In the genomic region with DNA sequence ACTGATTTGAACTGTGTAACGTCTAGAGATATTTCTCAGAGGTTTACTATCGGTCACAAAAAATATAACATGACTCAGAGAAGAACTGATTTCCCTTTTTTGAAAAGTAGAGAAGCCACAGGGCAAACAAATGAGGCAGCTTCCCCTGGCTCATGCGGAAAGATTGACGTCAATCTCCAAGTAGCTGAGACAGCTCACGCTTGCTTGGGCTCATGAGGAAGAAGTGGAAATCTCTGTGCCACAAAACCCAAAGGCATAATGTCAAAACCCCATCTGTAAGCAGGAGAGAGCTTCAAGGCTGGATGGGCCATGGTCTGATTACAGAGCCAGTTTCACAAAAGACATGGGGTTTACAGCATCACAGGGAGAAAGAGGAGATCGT, we compare ENCODE assay signal across 8 cellular contexts.
DNase-seq lines count a peak whose midpoint lies in the region; ATAC-seq and TF ChIP-seq lines count a peak whose summit lies in the region.

No MANE protein-coding gene starts in this region.

- no peaks in the 10 kb centered on the region for H3K36me3 ChIP-seq in Karpas-422 (ENCODE audit: insufficient read depth, low read length)

- CTCF ChIA-PET in CD4-positive, alpha-beta T cell (lab: Charles Lee), result interaction anchor here (0.8 to 3.4 kb wide), 8 partner anchors 16 to 192 kb away, joined by 3 to 13 read pairs (median 5); no protein-coding TSS in a partner anchor

- peaks cover 7% of the 10 kb centered on the region for H3K4me1 ChIP-seq in Karpas-422 (ENCODE audit: low read length)

- H2AFZ ChIP-seq in Karpas-422 (ENCODE audit: low read length), result no peak overlapping the region

- peak overlapping the region; percentile 56 for H3K27ac ChIP-seq in CD4-positive, alpha-beta T cell (ENCODE audit: low read depth, low read length)
- H3K27ac ChIP-seq in Karpas-422 (ENCODE audit: low read length), result no peak overlapping the region

- no peaks in the 10 kb centered on the region for H3K9me3 Mint-ChIP-seq in CD4-positive, alpha-beta T cell
- H3K9me3 Mint-ChIP-seq in activated T-cell treated with anti-CD3 and anti-CD28 coated beads, Interleukin-2, amount 50 U/mL, for 72 hours, result peaks cover 3 to 4% of the 10 kb centered on the region in 2 donors

- peak; percentile 39 to 83 (median 55) for DNase-seq in CD4-positive, alpha-beta T cell
- DNase-seq in Karpas-422 (peak; percentile 63), left colon (peak in 1 of 2 donors; percentile 44), NCI-H128 (lab: John Stamatoyannopoulos, UW; ENCODE audit: unreplicated experiment) (no peak)
- DNase-seq in activated T-cell treated with anti-CD3 and anti-CD28 coated beads, Interleukin-2, amount 50 U/mL, for 72 hours, result peak; percentile 75 to 86
- peak; percentile 64 for DNase-seq in stimulated activated naive CD8-positive, alpha-beta T cell treated with anti-CD3 and anti-CD28 coated beads, Interleukin-15, Interleukin-2, amounts not matched to agents 100 U/mL and 50 U/mL, for 24 hours

- H3K27me3 ChIP-seq in CD4-positive, alpha-beta T cell (ENCODE audit: control insufficient read depth, insufficient read depth, low read length), result no peaks in the 10 kb centered on the region
- H3K27me3 ChIP-seq in Karpas-422 (ENCODE audit: low read length), result no peaks in the 10 kb centered on the region

- H3K4me1 Mint-ChIP-seq in CD4-positive, alpha-beta T cell (ENCODE audit: low read depth), result peaks cover 62% of the 10 kb centered on the region
- peaks cover 50% of the 10 kb centered on the region for H3K4me1 Mint-ChIP-seq in activated T-cell treated with anti-CD3 and anti-CD28 coated beads, Interleukin-2, amount 50 U/mL, for 72 hours (ENCODE audit: low read depth)

- no peaks in the 10 kb centered on the region for H3K79me2 ChIP-seq in Karpas-422 (ENCODE audit: low read length)

- no peaks in the 10 kb centered on the region for H3K9me3 ChIP-seq in CD4-positive, alpha-beta T cell (ENCODE audit: control insufficient read depth, low read length)
- no peaks in the 10 kb centered on the region for H3K9me3 ChIP-seq in Karpas-422 (ENCODE audit: low read length)

- H3K4me2 ChIP-seq in Karpas-422 (ENCODE audit: low read depth, low read length, poor library complexity, severe bottlenecking), result no peak overlapping the region

- H3K9me2 ChIP-seq in Karpas-422 (replicated peaks; ENCODE audit: insufficient read depth, low read length), result no peaks in the 10 kb centered on the region

- TF ChIP-seq CTCF in CD4-positive, alpha-beta T cell (IDR thresholded peaks at IDR 0.05), result no peak

- ATAC-seq in CD4-positive, alpha-beta T cell (ENCODE audit: poor library complexity), result peak; percentile 86
- peak; percentile 96 for ATAC-seq in GM21447 (IDR thresholded peaks at IDR 0.05; ENCODE audit: unreplicated experiment)
- ATAC-seq in activated T-cell treated with anti-CD3 and anti-CD28 coated beads, Interleukin-2, amount 50 U/mL, for 72 hours (replicated peaks in 1 of 2), result peak; percentile 91 to 95
- ATAC-seq in left colon, result peak; percentile 18
- ATAC-seq in stimulated activated naive CD8-positive, alpha-beta T cell treated with anti-CD3 and anti-CD28 coated beads, Interleukin-15, Interleukin-2, amounts not matched to agents 100 U/mL and 50 U/mL, for 24 hours, result peak; percentile 92
- ATAC-seq in SK-N-SH treated with all-trans-retinoic acid at 6 μM for 48 hours, result no peak

- H3K4me3 ChIP-seq in Karpas-422 (ENCODE audit: low read length), result no peak overlapping the region

- intact Hi-C loops in CD4-positive, alpha-beta T cell (cut with DNase I, micrococcal nuclease), result loop anchor here in 1 of 2 experiments (1.0 to 2.0 kb wide), 4 partner anchors 14 to 144 kb away; no protein-coding TSS in a partner anchor
- intact Hi-C loops in left colon (cut with DNase I, micrococcal nuclease), result no loop called here

- no peaks in the 10 kb centered on the region for H3K27me3 Mint-ChIP-seq in CD4-positive, alpha-beta T cell
- no peaks in the 10 kb centered on the region for H3K27me3 Mint-ChIP-seq in activated T-cell treated with anti-CD3 and anti-CD28 coated beads, Interleukin-2, amount 50 U/mL, for 72 hours (ENCODE audit: low read depth)

- no peak overlapping the region for H3K9ac ChIP-seq in Karpas-422 (ENCODE audit: low read length)

- POLR2A ChIA-PET in CD4-positive, alpha-beta T cell (lab: Charles Lee), result interaction anchor here (0.7 to 1.9 kb wide), 9 partner anchors 10 to 188 kb away, joined by 3 to 21 read pairs (median 4); partner anchors contain the start of gene ARL4C

- H3K27ac Mint-ChIP-seq in CD4-positive, alpha-beta T cell, result peak overlapping the region; percentile 88
- H3K27ac Mint-ChIP-seq in activated T-cell treated with anti-CD3 and anti-CD28 coated beads, Interleukin-2, amount 50 U/mL, for 72 hours, result peak overlapping the region; percentile 83

- H3K36me3 Mint-ChIP-seq in CD4-positive, alpha-beta T cell (ENCODE audit: low read depth), result no peaks in the 10 kb centered on the region
- peaks cover 5 to 18% of the 10 kb centered on the region in 2 donors for H3K36me3 Mint-ChIP-seq in activated T-cell treated with anti-CD3 and anti-CD28 coated beads, Interleukin-2, amount 50 U/mL, for 72 hours (ENCODE audit: insufficient read depth in 2 of 2)

- no peaks in the 10 kb centered on the region for H4K20me1 ChIP-seq in Karpas-422 (ENCODE audit: insufficient read depth, low read depth, low read length)

- peak overlapping the region; percentile 68 for H3K4me3 Mint-ChIP-seq in CD4-positive, alpha-beta T cell
- peak overlapping the region; percentile 65 to 73 for H3K4me3 Mint-ChIP-seq in activated T-cell treated with anti-CD3 and anti-CD28 coated beads, Interleukin-2, amount 50 U/mL, for 72 hours

TF ChIP-seq in SK-N-SH treated with all-trans-retinoic acid at 6 μM for 48 hours, 23 proteins besides CTCF, POLR2A, EP300 and RAD21 (continues in another document):
- TF ChIP-seq ZNF8 (CRISPR knock-in tag; IDR thresholded peaks at IDR 0.05) (no peak), ZC3H10 (CRISPR knock-in tag; IDR thresholded peaks at IDR 0.05) (no peak), POU6F1 (CRISPR knock-in tag; IDR thresholded peaks at IDR 0.05; ENCODE audit: borderline replicate concordance, low read depth) (no peak), PPARA (CRISPR knock-in tag; IDR thresholded peaks at IDR 0.05; ENCODE audit: borderline replicate concordance) (no peak), RARB (CRISPR knock-in tag; IDR thresholded peaks at IDR 0.05) (no peak)
- TF ChIP-seq, protein P1, sequence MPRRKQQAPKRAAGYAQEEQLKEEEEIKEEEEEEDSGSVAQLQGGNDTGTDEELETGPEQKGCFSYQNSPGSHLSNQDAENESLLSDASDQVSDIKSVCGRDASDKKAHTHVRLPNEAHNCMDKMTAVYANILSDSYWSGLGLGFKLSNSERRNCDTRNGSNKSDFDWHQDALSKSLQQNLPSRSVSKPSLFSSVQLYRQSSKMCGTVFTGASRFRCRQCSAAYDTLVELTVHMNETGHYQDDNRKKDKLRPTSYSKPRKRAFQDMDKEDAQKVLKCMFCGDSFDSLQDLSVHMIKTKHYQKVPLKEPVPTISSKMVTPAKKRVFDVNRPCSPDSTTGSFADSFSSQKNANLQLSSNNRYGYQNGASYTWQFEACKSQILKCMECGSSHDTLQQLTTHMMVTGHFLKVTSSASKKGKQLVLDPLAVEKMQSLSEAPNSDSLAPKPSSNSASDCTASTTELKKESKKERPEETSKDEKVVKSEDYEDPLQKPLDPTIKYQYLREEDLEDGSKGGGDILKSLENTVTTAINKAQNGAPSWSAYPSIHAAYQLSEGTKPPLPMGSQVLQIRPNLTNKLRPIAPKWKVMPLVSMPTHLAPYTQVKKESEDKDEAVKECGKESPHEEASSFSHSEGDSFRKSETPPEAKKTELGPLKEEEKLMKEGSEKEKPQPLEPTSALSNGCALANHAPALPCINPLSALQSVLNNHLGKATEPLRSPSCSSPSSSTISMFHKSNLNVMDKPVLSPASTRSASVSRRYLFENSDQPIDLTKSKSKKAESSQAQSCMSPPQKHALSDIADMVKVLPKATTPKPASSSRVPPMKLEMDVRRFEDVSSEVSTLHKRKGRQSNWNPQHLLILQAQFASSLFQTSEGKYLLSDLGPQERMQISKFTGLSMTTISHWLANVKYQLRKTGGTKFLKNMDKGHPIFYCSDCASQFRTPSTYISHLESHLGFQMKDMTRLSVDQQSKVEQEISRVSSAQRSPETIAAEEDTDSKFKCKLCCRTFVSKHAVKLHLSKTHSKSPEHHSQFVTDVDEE (CRISPR knock-in tag; IDR thresholded peaks at IDR 0.05), result no peak
- TF ChIP-seq, protein P2, sequence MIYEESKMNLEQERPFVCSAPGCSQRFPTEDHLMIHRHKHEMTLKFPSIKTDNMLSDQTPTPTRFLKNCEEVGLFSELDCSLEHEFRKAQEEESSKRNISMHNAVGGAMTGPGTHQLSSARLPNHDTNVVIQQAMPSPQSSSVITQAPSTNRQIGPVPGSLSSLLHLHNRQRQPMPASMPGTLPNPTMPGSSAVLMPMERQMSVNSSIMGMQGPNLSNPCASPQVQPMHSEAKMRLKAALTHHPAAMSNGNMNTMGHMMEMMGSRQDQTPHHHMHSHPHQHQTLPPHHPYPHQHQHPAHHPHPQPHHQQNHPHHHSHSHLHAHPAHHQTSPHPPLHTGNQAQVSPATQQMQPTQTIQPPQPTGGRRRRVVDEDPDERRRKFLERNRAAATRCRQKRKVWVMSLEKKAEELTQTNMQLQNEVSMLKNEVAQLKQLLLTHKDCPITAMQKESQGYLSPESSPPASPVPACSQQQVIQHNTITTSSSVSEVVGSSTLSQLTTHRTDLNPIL (CRISPR knock-in tag; IDR thresholded peaks at IDR 0.05; ENCODE audit: low read depth), result no peak
